In genomic region chr3:158106773-158107461, GRCh38 we compare ENCODE assay signal across 8 cellular contexts.
DNase-seq lines count a peak whose midpoint lies in the region; ATAC-seq and TF ChIP-seq lines count a peak whose summit lies in the region.

No MANE protein-coding gene starts in this region.

- POLR2A ChIA-PET in AG04449 (lab: Yijun Ruan, JAX) = interaction anchor here (1.0 kb wide), 1 partner anchor 575 kb away, joined by 4 read pairs; no protein-coding TSS in a partner anchor

- H3K4me2 ChIP-seq in OCI-LY3 (ENCODE audit: low read length) = no peak overlapping the region; the same call in 1 of the 2 replicates

- H3K9ac ChIP-seq in OCI-LY3 (ENCODE audit: low read length) = no peak overlapping the region

- H4K20me1 ChIP-seq in OCI-LY3 (ENCODE audit: insufficient read depth, low read length) = no peaks in the 10 kb centered on the region

- no peaks in the 10 kb centered on the region for H3K9me3 Mint-ChIP-seq in effector memory CD8-positive, alpha-beta T cell

- ATAC-seq in effector memory CD8-positive, alpha-beta T cell (replicated peaks) = no peak

- no peak overlapping the region for H3K27ac ChIP-seq in OCI-LY3 (ENCODE audit: low read length)
- peak overlapping the region in 6 of 21 experiments; percentile 7 to 84 (median 76) for H3K27ac ChIP-seq in skin epidermis

- H3K9me3 ChIP-seq in OCI-LY3 (ENCODE audit: insufficient read depth, low read length) = no peaks in the 10 kb centered on the region

- no peaks in the 10 kb centered on the region for H3K27me3 ChIP-seq in OCI-LY3 (ENCODE audit: low read depth, low read length)

- peak overlapping the region; percentile 93 to 94 for H3K4me3 Mint-ChIP-seq in effector memory CD8-positive, alpha-beta T cell

- peaks cover 51 to 67% of the 10 kb centered on the region in 2 donors for H3K27me3 Mint-ChIP-seq in effector memory CD8-positive, alpha-beta T cell

- peak overlapping the region; percentile 91 to 97 for H3K27ac Mint-ChIP-seq in effector memory CD8-positive, alpha-beta T cell

- no peaks in the 10 kb centered on the region for H3K36me3 ChIP-seq in OCI-LY3 (replicated peaks; ENCODE audit: low read depth, low read length)

- H2AFZ ChIP-seq in OCI-LY3 (ENCODE audit: low read depth, low read length) = no peak overlapping the region

- peak overlapping the region; percentile 88 for H3K4me3 ChIP-seq in AG04449 (ENCODE audit: low read depth, low read length)
- H3K4me3 ChIP-seq in OCI-LY3 (ENCODE audit: low read length) = peak overlapping the region; percentile 83; the same call in 1 of the 2 replicates
- H3K4me3 ChIP-seq in skin epidermis = peak overlapping the region; percentile 29 to 58 (median 44)

- TF ChIP-seq CTCF in AG04449 (IDR thresholded peaks at IDR 0.05; ENCODE audit: insufficient read depth, low read length, missing control alignments) = no peak
- TF ChIP-seq CTCF in OCI-LY3 (IDR thresholded peaks at IDR 0.05; ENCODE audit: low read depth, low read length) = no peak
- no peak for TF ChIP-seq CTCF in GM10266 (IDR thresholded peaks at IDR 0.05; ENCODE audit: control insufficient read depth, insufficient read depth, low read depth, missing control alignments)

- peaks cover 20% of the 10 kb centered on the region for H3K79me2 ChIP-seq in OCI-LY3 (ENCODE audit: low read length)

- peaks cover 48% of the 10 kb centered on the region for H3K36me3 Mint-ChIP-seq in effector memory CD8-positive, alpha-beta T cell (ENCODE audit: insufficient read depth)

- H3K4me1 Mint-ChIP-seq in effector memory CD8-positive, alpha-beta T cell (ENCODE audit: low read depth in 2 of 2) = peaks cover 51 to 54% of the 10 kb centered on the region in 2 donors

- DNase-seq in AG04449 (ENCODE audit: low read depth, low spot score) (no peak), GM04503 (ENCODE audit: low read depth) (peak; percentile 8), GM10266 (ENCODE audit: extremely low spot score) (no peak), OCI-M2 (lab: John Stamatoyannopoulos, UW; ENCODE audit: unreplicated experiment) (no peak), cerebellar nuclear complex (lab: John Stamatoyannopoulos, UW) (no peak)
- peak in 1 of 3 experiments; percentile 16 for DNase-seq in effector memory CD8-positive, alpha-beta T cell

- CTCF ChIA-PET in AG04449 (lab: Yijun Ruan, JAX) = interaction anchor here (5.0 kb wide), 1 partner anchor 328 kb away, joined by 17 read pairs; no protein-coding TSS in a partner anchor

- H3K4me1 ChIP-seq in OCI-LY3 (ENCODE audit: low read length) = peaks cover 16% of the 10 kb centered on the region
